In genomic region chr10:133196936-133197758, GRCh38 we compare ENCODE assay signal across 32 cellular contexts. TPM values are rescaled to one million over a fixed set of nuclear protein-coding genes. Genes with fewer than 3 reads are reported as not detected.
"Had no signal": no experiment of that assay in that cellular context is flagged by ENCODE, and none has a peak within 500 bp of the region (broad histone marks: within the 10 kb centered on the region; RNA-seq: fewer than 3 reads in every experiment).

No MANE protein-coding gene starts in this region.

- H3K4me3 ChIP-seq: ascending aorta, cardiac muscle cell, coronary artery, dorsolateral prefrontal cortex, heart left ventricle, pancreas, prostate gland, smooth muscle cell, suprapubic skin, tibial nerve had no signal

- H3K27ac ChIP-seq: ascending aorta, cardiac muscle cell, coronary artery, heart left ventricle, pancreas, prostate gland, suprapubic skin, tibial nerve had no signal

- H3K36me3 ChIP-seq: ascending aorta, cardiac muscle cell, heart left ventricle, pancreas, prostate gland, suprapubic skin, tibial nerve had no signal

- DNase-seq: activated CD4-positive, alpha-beta memory T cell treated with anti-CD3 and anti-CD28 coated beads for 36 hours; activated CD4-positive, alpha-beta T cell treated with anti-CD3 and anti-CD28 coated beads, Interleukin-2, amount 10 ng/mL, durations not matched to agents 24 days and 14 days; activated CD8-positive, alpha-beta memory T cell treated with anti-CD3 and anti-CD28 coated beads, Interleukin-2, amount 50 U/mL, for 48 hours; activated gamma-delta T cell; activated naive CD4-positive, alpha-beta T cell treated with anti-CD3 and anti-CD28 coated beads, Interleukin-2, amount 10 ng/mL, durations not matched to agents 7 days and 5 days; activated naive CD8-positive, alpha-beta T cell treated with anti-CD3 and anti-CD28 coated beads, Interleukin-2, amount 10 ng/mL, durations not matched to agents 7 days and 5 days; activated T-cell treated with anti-CD3 and anti-CD28 coated beads, Interleukin-2, amount 50 U/mL, for 24 hours; cerebellar nuclear complex; effector memory CD4-positive, alpha-beta T cell; erythroblast; naive B cell; nucleus accumbens; stimulated activated CD4-positive, alpha-beta T cell treated with anti-CD3 and anti-CD28 coated beads, Interleukin-15, amount 100 ng/mL, for 24 hours; stimulated activated CD4-positive, alpha-beta T cell treated with anti-CD3 and anti-CD28 coated beads, Interleukin-2, amount 100 ng/mL, for 24 hours; stimulated activated naive CD4-positive, alpha-beta T cell; T-cell had no signal

- H3K4me1 ChIP-seq: ascending aorta, heart left ventricle, pancreas, prostate gland, tibial nerve had no signal

- ATAC-seq: activated CD4-positive, CD25-positive, alpha-beta regulatory T cell treated with anti-CD3 and anti-CD28 coated beads, Interleukin-2, amount 50 U/mL, for 24 hours; heart left ventricle; pancreas; T-cell had no signal

- H3K9me3 ChIP-seq: ascending aorta, pancreas, prostate gland, suprapubic skin had no signal

- H3K27me3 ChIP-seq: ascending aorta, cardiac muscle cell, dorsolateral prefrontal cortex, heart left ventricle, pancreas, tibial nerve had no signal

RNA-seq across cellular contexts. Expression of gene UTF1, which starts 32.9 kb away (rescaled TPM):
- total RNA-seq: activated CD4-positive, alpha-beta memory T cell treated with anti-CD3 and anti-CD28 coated beads for 36 hours; activated naive CD8-positive, alpha-beta T cell treated with anti-CD3 and anti-CD28 coated beads, Interleukin-2, amount 10 ng/mL, durations not matched to agents 7 days and 5 days; ascending aorta; cardiac muscle cell; heart left ventricle; lower leg skin; mesothelial cell of epicardium; pancreas; smooth muscle cell; suprapubic skin; tibial nerve; ureter had no signal
- polyA plus RNA-seq: cardiac muscle cell, heart left ventricle, keratinocyte, neural cell, pancreas, smooth muscle cell had no signal

RNA-seq across cellular contexts. Expression of gene VENTX, which starts 40.5 kb away (rescaled TPM):
- total RNA-seq: activated CD4-positive, alpha-beta T cell treated with anti-CD3 and anti-CD28 coated beads, Interleukin-2, amount 10 ng/mL, durations not matched to agents 24 days and 14 days; cardiac muscle cell; smooth muscle cell had no signal
- polyA plus RNA-seq: cardiac muscle cell, keratinocyte, neural cell, smooth muscle cell had no signal
